1 cellular context compared by ENCODE assay signal in genomic region chr15:50344006-50344464, GRCh38.
TF ChIP-seq lines count a peak whose summit lies in the region.

No MANE protein-coding gene starts in this region.

TF ChIP-seq in liver, 16 proteins besides CTCF, POLR2A, EP300 and RAD21 (continued from another document):
- TF ChIP-seq ZBTB33 (IDR thresholded peaks at IDR 0.05), result peak; percentile 63
- peak in 1 of 2 donors; percentile 18 for TF ChIP-seq GABPA (IDR thresholded peaks at IDR 0.05 in 1 of 2, conservative IDR thresholded peaks at IDR 0.05 in 1 of 2)
- no peak for TF ChIP-seq ATF3 (IDR thresholded peaks at IDR 0.05)
- no peak for TF ChIP-seq EGR1 (IDR thresholded peaks at IDR 0.05; ENCODE audit: low read depth in 2 of 2)
- peak; percentile 95 for TF ChIP-seq HNF4A (conservative IDR thresholded peaks at IDR 0.05)
- TF ChIP-seq FOXA2 (IDR thresholded peaks at IDR 0.05), result peak; percentile 61
- no peak for TF ChIP-seq TAF1 (conservative IDR thresholded peaks at IDR 0.05)
- TF ChIP-seq, protein P1, sequence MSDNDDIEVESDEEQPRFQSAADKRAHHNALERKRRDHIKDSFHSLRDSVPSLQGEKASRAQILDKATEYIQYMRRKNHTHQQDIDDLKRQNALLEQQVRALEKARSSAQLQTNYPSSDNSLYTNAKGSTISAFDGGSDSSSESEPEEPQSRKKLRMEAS (IDR thresholded peaks at IDR 0.05), result peak; percentile 58
- no peak for TF ChIP-seq NR2F2 (IDR thresholded peaks at IDR 0.05)
- peak; percentile 83 to 90 for TF ChIP-seq RXRA (IDR thresholded peaks at IDR 0.05)
- peak; percentile 89 for TF ChIP-seq HNF4G (IDR thresholded peaks at IDR 0.05)
- TF ChIP-seq REST (IDR thresholded peaks at IDR 0.05), result peak; percentile 58
- peak; percentile 93 for TF ChIP-seq SP1 (IDR thresholded peaks at IDR 0.05)
- peak; percentile 39 to 69 for TF ChIP-seq JUND (IDR thresholded peaks at IDR 0.05)
